Comparison of ENCODE assay signal across 8 cellular contexts in genomic region chr10:34808789-34809745, GRCh38. TPM values are rescaled to one million over a fixed set of nuclear protein-coding genes. Genes with fewer than 3 reads are reported as not detected.
DNase-seq lines count a peak whose midpoint lies in the region; ATAC-seq, FAIRE-seq and TF ChIP-seq lines count a peak whose summit lies in the region.

No MANE protein-coding gene starts in this region.

- FAIRE-seq in GM19239 (lab: Jason Lieb, UNC) = peak; percentile 94

- intact Hi-C loops in naive thymus-derived CD4-positive, alpha-beta T cell (cut with micrococcal nuclease) = no loop called here

- H3K36me3 ChIP-seq in ACC112 (ENCODE audit: insufficient read depth, low read length) = no peaks in the 10 kb centered on the region
- H3K36me3 ChIP-seq in naive thymus-derived CD4-positive, alpha-beta T cell (ENCODE audit: control insufficient read depth in 2 of 3, insufficient read depth in 3 of 3, low read length in 3 of 3) = no peaks in the 10 kb centered on the region

- DNase-seq in GM19239 (ENCODE audit: insufficient read length, low spot score) = no peak
- peak; percentile 64 for DNase-seq in NCI-H2107 treated with DMSO at 0.1 percent for 48 hours (lab: John Stamatoyannopoulos, UW; ENCODE audit: unreplicated experiment)
- DNase-seq in fibroblast of mammary gland (ENCODE audit: low read depth) = no peak
- DNase-seq in osteocyte (ENCODE audit: extremely low spot score, unreplicated experiment) = no peak
- no peak for DNase-seq in superior temporal gyrus (ENCODE audit: extremely low spot score)
- no peak for DNase-seq in naive thymus-derived CD4-positive, alpha-beta T cell

- H2AFZ ChIP-seq in ACC112 (ENCODE audit: low read length, unreplicated experiment) = peak overlapping the region; percentile 9

- no peaks in the 10 kb centered on the region for H3K27me3 ChIP-seq in ACC112 (ENCODE audit: insufficient read depth, low read length)
- H3K27me3 ChIP-seq in naive thymus-derived CD4-positive, alpha-beta T cell (ENCODE audit: control insufficient read depth in 2 of 2, insufficient read depth in 2 of 2, low read length in 2 of 2) = no peaks in the 10 kb centered on the region

- peaks cover 73% of the 10 kb centered on the region for H3K79me2 ChIP-seq in ACC112 (ENCODE audit: control insufficient read depth, insufficient read depth, low read length, unreplicated experiment)

- H3K27ac Mint-ChIP-seq in osteocyte (ENCODE audit: unreplicated experiment) = peak overlapping the region; percentile 80
- H3K27ac Mint-ChIP-seq in naive thymus-derived CD4-positive, alpha-beta T cell = no peak overlapping the region

- ATAC-seq in naive thymus-derived CD4-positive, alpha-beta T cell = no peak
- no peak for ATAC-seq in HG03378 (IDR thresholded peaks at IDR 0.05; ENCODE audit: unreplicated experiment)

- H3K9me3 Mint-ChIP-seq in osteocyte (ENCODE audit: unreplicated experiment) = no peaks in the 10 kb centered on the region
- H3K9me3 Mint-ChIP-seq in naive thymus-derived CD4-positive, alpha-beta T cell = peaks cover 0 to 4% (median 0%) of the 10 kb centered on the region in 11 donors

- no peak overlapping the region for H3K27ac ChIP-seq in ACC112 (ENCODE audit: low read depth, low read length)
- no peak overlapping the region for H3K27ac ChIP-seq in naive thymus-derived CD4-positive, alpha-beta T cell (ENCODE audit: low read depth, low read length)

- CTCF ChIA-PET in naive thymus-derived CD4-positive, alpha-beta T cell (lab: Charles Lee) = no interaction called here

- H3K4me1 Mint-ChIP-seq in osteocyte (ENCODE audit: unreplicated experiment) = peaks cover 44% of the 10 kb centered on the region
- H3K4me1 Mint-ChIP-seq in naive thymus-derived CD4-positive, alpha-beta T cell = peaks cover 0 to 13% (median 4%) of the 10 kb centered on the region in 7 donors

- no peaks in the 10 kb centered on the region for H3K27me3 Mint-ChIP-seq in osteocyte (ENCODE audit: unreplicated experiment)
- H3K27me3 Mint-ChIP-seq in naive thymus-derived CD4-positive, alpha-beta T cell = peaks cover 43 to 72% (median 53%) of the 10 kb centered on the region in 5 donors

- peak overlapping the region; percentile 75 for H3K4me3 ChIP-seq in ACC112 (ENCODE audit: low read depth, low read length)
- H3K4me3 ChIP-seq in fibroblast of mammary gland (ENCODE audit: control insufficient read depth, low read depth, low read length) = peak overlapping the region; percentile 15
- H3K4me3 ChIP-seq in naive thymus-derived CD4-positive, alpha-beta T cell (ENCODE audit: low read length) = no peak overlapping the region

- POLR2A ChIA-PET in naive thymus-derived CD4-positive, alpha-beta T cell (lab: Charles Lee) = no interaction called here

- TF ChIP-seq CTCF in fibroblast of mammary gland (conservative IDR thresholded peaks at IDR 0.05; ENCODE audit: control insufficient read depth, insufficient read depth, low read depth, low read length) = no peak
- no peak for TF ChIP-seq CTCF in osteocyte (IDR thresholded peaks at IDR 0.05)

- H3K4me1 ChIP-seq in ACC112 (ENCODE audit: control insufficient read depth, insufficient read depth, low read length, unreplicated experiment) = peaks cover 24% of the 10 kb centered on the region
- no peaks in the 10 kb centered on the region for H3K4me1 ChIP-seq in naive thymus-derived CD4-positive, alpha-beta T cell (ENCODE audit: control insufficient read depth in 2 of 2, insufficient read depth in 2 of 2, low read length in 2 of 2)

- peak overlapping the region; percentile 71 for H3K4me3 Mint-ChIP-seq in osteocyte (ENCODE audit: unreplicated experiment)
- peak overlapping the region in 4 of 10 donors; percentile 9 to 42 (median 18) for H3K4me3 Mint-ChIP-seq in naive thymus-derived CD4-positive, alpha-beta T cell

- no peaks in the 10 kb centered on the region for H3K9me3 ChIP-seq in naive thymus-derived CD4-positive, alpha-beta T cell (ENCODE audit: control insufficient read depth in 2 of 3, low read length in 3 of 3)

- peaks cover 3% of the 10 kb centered on the region for H3K36me3 Mint-ChIP-seq in osteocyte (ENCODE audit: unreplicated experiment)
- H3K36me3 Mint-ChIP-seq in naive thymus-derived CD4-positive, alpha-beta T cell = no peaks in the 10 kb centered on the region

RNA-seq across cellular contexts. Expression of gene PARD3, which starts 6.0 kb away (rescaled TPM):
- 37.2 and 38.5 TPM in 2 replicates for total RNA-seq in osteocyte
- 1 to 10 TPM in 1 of 5 experiments, under 1 TPM in 4; 0.24 to 1.2 (median 0.43) TPM for total RNA-seq in naive thymus-derived CD4-positive, alpha-beta T cell
- polyA plus RNA-seq in naive thymus-derived CD4-positive, alpha-beta T cell = under 1 TPM; 0.19 to 0.68 TPM

Comparison
In these comparisons a context has a peak if more than half of its experiments do, and no peak if none do; other contexts are left out.
1. RNA of gene PARD3, which starts 6.0 kb away (total RNA-seq): 37.2 to 38.5 TPM in osteocyte; 0.24 to 1.2 TPM in naive thymus-derived CD4-positive, alpha-beta T cell; every median in the first group is over 10 times any median in the second.